8 cellular contexts compared by ENCODE assay signal in genomic region chr1:88595355-88595754, GRCh38.
DNase-seq lines count a peak whose midpoint lies in the region; ATAC-seq and TF ChIP-seq lines count a peak whose summit lies in the region.

No MANE protein-coding gene starts in this region.

- H3K4me3 ChIP-seq in lower lobe of right lung: no peak overlapping the region

- no peaks in the 10 kb centered on the region for H3K4me1 Mint-ChIP-seq in activated T-helper 17 cell treated with anti-CD3 and anti-CD28 coated beads, Interleukin-2, amount 50 U/mL, for 72 hours

- H3K4me1 ChIP-seq in lower lobe of right lung: no peaks in the 10 kb centered on the region

- H3K36me3 Mint-ChIP-seq in activated T-helper 17 cell treated with anti-CD3 and anti-CD28 coated beads, Interleukin-2, amount 50 U/mL, for 72 hours (ENCODE audit: low read depth): no peaks in the 10 kb centered on the region

- TF ChIP-seq CTCF in GM10266 (IDR thresholded peaks at IDR 0.05; ENCODE audit: control insufficient read depth, insufficient read depth, low read depth, missing control alignments): peak; percentile 43
- TF ChIP-seq CTCF in lower lobe of right lung (IDR thresholded peaks at IDR 0.05): peak; percentile 30

- H3K27me3 Mint-ChIP-seq in activated T-helper 17 cell treated with anti-CD3 and anti-CD28 coated beads, Interleukin-2, amount 50 U/mL, for 72 hours: peaks cover 5% of the 10 kb centered on the region

- ATAC-seq in activated T-helper 17 cell treated with anti-CD3 and anti-CD28 coated beads, Interleukin-2, amount 50 U/mL, for 72 hours (replicated peaks): peak; percentile 39
- ATAC-seq in lower lobe of right lung: no peak
- no peak for ATAC-seq in HG03108 (IDR thresholded peaks at IDR 0.05; ENCODE audit: unreplicated experiment)

- DNase-seq in ACHN: peak; percentile 12
- no peak for DNase-seq in GM10266 (ENCODE audit: extremely low spot score)
- peak; percentile 71 for DNase-seq in HT1080 (ENCODE audit: low read depth)
- no peak for DNase-seq in lower lobe of right lung
- no peak for DNase-seq in NCI-H187 treated with DMSO at 0.1 percent for 48 hours (lab: John Stamatoyannopoulos, UW)
- DNase-seq in hippocampal formation (lab: John Stamatoyannopoulos, UW): no peak

- peaks cover 6% of the 10 kb centered on the region for H3K9me3 ChIP-seq in lower lobe of right lung

- H3K4me3 Mint-ChIP-seq in activated T-helper 17 cell treated with anti-CD3 and anti-CD28 coated beads, Interleukin-2, amount 50 U/mL, for 72 hours: no peak overlapping the region

- no peak overlapping the region for H3K27ac ChIP-seq in lower lobe of right lung

- intact Hi-C loops in lower lobe of right lung (cut with DNase I): no loop called here

- no peak overlapping the region for H3K27ac Mint-ChIP-seq in activated T-helper 17 cell treated with anti-CD3 and anti-CD28 coated beads, Interleukin-2, amount 50 U/mL, for 72 hours

- H3K27me3 ChIP-seq in lower lobe of right lung (ENCODE audit: low read depth): no peaks in the 10 kb centered on the region

- H3K36me3 ChIP-seq in lower lobe of right lung: no peaks in the 10 kb centered on the region

- peaks cover 4% of the 10 kb centered on the region for H3K9me3 Mint-ChIP-seq in activated T-helper 17 cell treated with anti-CD3 and anti-CD28 coated beads, Interleukin-2, amount 50 U/mL, for 72 hours

- in situ Hi-C loops in ACHN (cut with HindIII; ENCODE audit: low pct_ligation_motif_present, low pct_unique_long_range_greater_than_20kb, low sequenced_read_pairs): no loop called here

Comparison
In these comparisons a context has a peak if more than half of its experiments do, and no peak if none do; other contexts are left out.
1. DNase-seq: peak in ACHN (single experiment) and HT1080 (single experiment); none in GM10266 (single experiment), lower lobe of right lung (single experiment), NCI-H187 treated with DMSO at 0.1 percent for 48 hours (single experiment) and hippocampal formation (0 of 2).